In genomic region chr12:54993181-54993835, GRCh38 we compare ENCODE assay signal across 8 cellular contexts. TPM values are rescaled to one million over a fixed set of nuclear protein-coding genes. Genes with fewer than 3 reads are reported as not detected.
A peak's percentile ranks its signal among the peaks of the same experiment; 100 is the strongest.
DNase-seq lines count a peak whose midpoint lies in the region; ATAC-seq and TF ChIP-seq lines count a peak whose summit lies in the region.

No MANE protein-coding gene starts in this region.

- peak; percentile 47 for ATAC-seq in GM21619 (IDR thresholded peaks at IDR 0.05; ENCODE audit: unreplicated experiment)

- no peaks in the 10 kb centered on the region for H3K79me2 ChIP-seq in PC-9 (ENCODE audit: low read depth)

- H2AFZ ChIP-seq in PC-9 = no peak overlapping the region

- H3K4me3 ChIP-seq in LNCaP clone FGC (ENCODE audit: low read depth, low read length) = no peak overlapping the region
- no peak overlapping the region for H3K4me3 ChIP-seq in PC-9
- H3K4me3 ChIP-seq in neutrophil (ENCODE audit: low read depth in 1 of 2, low read length in 1 of 2) = no peak overlapping the region

- no peaks in the 10 kb centered on the region for H4K20me1 ChIP-seq in PC-9 (ENCODE audit: insufficient read depth)

- H3F3A ChIP-seq in PC-9 (ENCODE audit: insufficient read depth, low read depth) = no peaks in the 10 kb centered on the region

- H3K27ac ChIP-seq in PC-9 = no peak overlapping the region
- H3K27ac ChIP-seq in neutrophil = no peak overlapping the region

- intact Hi-C loops in PC-9 (cut with micrococcal nuclease; ENCODE audit: unreplicated experiment) = loop anchor here (1.0 to 10.0 kb wide), 4 partner anchors 80 to 731 kb away; partner anchors contain the start of genes CD63 and RDH5

- POLR2A ChIA-PET in PC-9 (lab: Charles Lee; ENCODE audit: unreplicated experiment) = interaction anchor here (0.6 kb wide), 1 partner anchor 1366 kb away, joined by 4 read pairs; no protein-coding TSS in a partner anchor

- H3K4me2 ChIP-seq in PC-9 = no peak overlapping the region

- no peaks in the 10 kb centered on the region for H3K9me3 ChIP-seq in PC-9 (ENCODE audit: insufficient read depth, low read depth)
- no peaks in the 10 kb centered on the region for H3K9me3 ChIP-seq in neutrophil

- H3K36me3 ChIP-seq in PC-9 (ENCODE audit: low read depth) (no peaks in the 10 kb centered on the region), neutrophil (no peaks in the 10 kb centered on the region)

- H3K9me2 ChIP-seq in PC-9 (ENCODE audit: insufficient read depth) = no peaks in the 10 kb centered on the region

- H3K27me3 ChIP-seq in PC-9 (ENCODE audit: insufficient read depth, low read depth) (peaks cover 28% of the 10 kb centered on the region), neutrophil (peaks cover 25% of the 10 kb centered on the region)

- DNase-seq in DMS114 treated with DMSO at 0.1 percent for 48 hours (lab: John Stamatoyannopoulos, UW; ENCODE audit: unreplicated experiment) (peak; percentile 74), LNCaP clone FGC (ENCODE audit: low read depth) (peak; percentile 52), PC-9 (peak; percentile 17 to 62), activated T-helper 1 cell treated with Interleukin-2 at 50 U/mL for 16 hours (ENCODE audit: low read depth) (peak; percentile 32), fibroblast of the conjunctiva (ENCODE audit: low read depth) (peak; percentile 37), GOT3 (lab: John Stamatoyannopoulos, UW) (no peak)

- CTCF ChIA-PET in PC-9 (lab: Charles Lee) = interaction anchor here (0.5 to 1.8 kb wide), 9 partner anchors 8 to 754 kb away, joined by 3 to 20 read pairs (median 4); partner anchors contain the start of genes RDH5 and TESPA1

- no peaks in the 10 kb centered on the region for H3K4me1 ChIP-seq in PC-9 (replicated peaks; ENCODE audit: insufficient read depth)
- no peaks in the 10 kb centered on the region for H3K4me1 ChIP-seq in neutrophil (ENCODE audit: control insufficient read depth in 1 of 2, insufficient read depth in 1 of 2, low read depth in 1 of 2, low read length in 1 of 2)

- TF ChIP-seq CTCF in LNCaP clone FGC (IDR thresholded peaks at IDR 0.05; ENCODE audit: control insufficient read depth, extremely low read depth, insufficient read depth) (peak; percentile 80), PC-9 (conservative IDR thresholded peaks at IDR 0.05) (peak; percentile 89), neutrophil (IDR thresholded peaks at IDR 0.05) (peak; percentile 91)

- no TSS peak for BruUV-seq in PC-9 (replicated peaks; lab: Mats Ljungman, UMichigan)

RNA-seq across cellular contexts. Expression of gene TESPA1, which starts 8.7 kb away (rescaled TPM):
- total RNA-seq in PC-9 (2021) = not detected in 2 replicates

RNA-seq across cellular contexts. Expression of gene NEUROD4, which starts 26.5 kb away (rescaled TPM):
- not detected in 2 replicates for total RNA-seq in PC-9 (2021)
